Comparison of ENCODE assay signal across 7 cellular contexts in the genomic region with DNA sequence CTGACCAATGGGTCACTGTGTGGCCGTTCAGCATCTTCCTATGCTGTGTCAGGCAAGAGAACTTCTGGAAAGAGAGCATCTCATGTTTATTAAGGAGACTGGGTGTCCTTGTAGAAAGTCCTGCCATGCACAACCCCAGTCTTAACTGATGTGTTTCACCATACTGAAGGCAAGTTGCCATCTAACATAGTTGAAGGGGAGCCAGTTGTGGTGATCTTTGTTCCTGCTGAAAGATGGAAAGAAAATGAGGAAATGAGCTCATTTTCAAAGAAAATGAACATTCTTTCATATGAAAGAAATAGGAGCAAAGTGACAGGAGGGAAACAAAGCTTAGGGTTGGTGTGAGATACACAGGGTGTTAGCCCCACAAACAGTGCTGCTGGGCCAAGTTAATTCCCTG.
DNase-seq lines count a peak whose midpoint lies in the region; TF ChIP-seq lines count a peak whose summit lies in the region.
"Not testable (repeated sequence)": the region's sequence is repeated elsewhere in the genome, so short reads cannot be mapped to it uniquely, and the experiment has no call there.

No MANE protein-coding gene starts in this region.

- not testable (repeated sequence) for TF ChIP-seq CTCF in AG10803 (conservative IDR thresholded peaks at IDR 0.05; ENCODE audit: low read length); fibroblast of the aortic adventitia (IDR thresholded peaks at IDR 0.05; ENCODE audit: insufficient read depth, low read length)

- not testable (repeated sequence) for H3K4me3 ChIP-seq in AG10803 (ENCODE audit: low read length); fibroblast of the aortic adventitia (ENCODE audit: low read depth, low read length); skeletal muscle cell (ENCODE audit: low read depth, low read length)

- peak; percentile 74 for DNase-seq in AG10803 (ENCODE audit: low read depth)
- DNase-seq in GM04503 (ENCODE audit: low read depth), result peak; percentile 63
- DNase-seq in MV-4-11 (lab: John Stamatoyannopoulos, UW), result peak; percentile 46
- DNase-seq in astrocyte of the hippocampus (ENCODE audit: low read depth, low spot score), result peak; percentile 56
- peak; percentile 70 for DNase-seq in fibroblast of gingiva (ENCODE audit: low read depth)
- DNase-seq in fibroblast of the aortic adventitia (ENCODE audit: low read depth), result peak; percentile 53
- DNase-seq in skeletal muscle cell (ENCODE audit: low read depth), result peak; percentile 9

Comparison
In these comparisons a context has a peak if more than half of its experiments do, and no peak if none do; other contexts are left out.
1. DNase-seq: peak in every context shown above with its lines; median percentile 74 in AG10803; 70 in fibroblast of gingiva; 63 in GM04503; 56 in astrocyte of the hippocampus; 53 in fibroblast of the aortic adventitia; 46 in MV-4-11; 9 in skeletal muscle cell.